In the genomic region with DNA sequence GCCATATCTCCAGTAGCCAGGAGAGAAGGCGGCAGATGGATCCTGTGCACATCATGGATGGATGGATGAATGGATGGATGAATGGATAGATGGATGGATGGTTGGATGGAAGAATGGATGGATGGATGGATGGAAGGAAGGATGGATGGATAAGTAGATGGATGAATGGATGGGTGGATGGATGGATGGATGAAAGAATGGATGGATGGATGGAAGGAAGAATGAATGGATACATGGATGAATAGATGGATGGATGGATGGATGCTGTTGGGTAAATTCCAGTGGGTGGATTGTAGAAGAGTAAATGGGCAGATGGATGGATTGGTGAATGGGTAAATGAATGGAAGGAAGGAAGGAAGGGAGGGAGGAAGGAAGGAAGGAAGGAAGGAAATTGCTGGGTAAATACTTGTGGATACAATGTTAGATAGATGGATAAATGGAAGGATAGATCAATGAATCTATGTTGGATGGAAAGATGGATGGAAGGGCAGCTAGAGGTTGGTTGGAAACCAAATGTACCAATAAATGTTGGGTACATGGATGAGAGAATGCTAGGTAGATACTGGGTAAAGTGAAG, we compare ENCODE assay signal across 24 cellular contexts. TPM values are rescaled to one million over a fixed set of nuclear protein-coding genes. Genes with fewer than 3 reads are reported as not detected.
"Had no signal": no experiment of that assay in that cellular context is flagged by ENCODE, and none has a peak within 500 bp of the region (broad histone marks: within the 10 kb centered on the region; RNA-seq: fewer than 3 reads in every experiment).

No MANE protein-coding gene starts in this region.

- H3K27ac ChIP-seq: brain microvascular endothelial cell, dorsolateral prefrontal cortex had no signal

- H3K27me3 ChIP-seq: brain microvascular endothelial cell, dorsolateral prefrontal cortex had no signal

- FAIRE-seq: astrocyte, bronchial epithelial cell, frontal cortex had no signal

- DNase-seq: activated CD4-positive, alpha-beta memory T cell treated with anti-CD3 and anti-CD28 coated beads for 36 hours; activated CD4-positive, alpha-beta T cell treated with anti-CD3 and anti-CD28 coated beads for 36 hours; activated CD4-positive, alpha-beta T cell treated with anti-CD3 and anti-CD28 coated beads, Interleukin-2, amount 10 ng/mL, durations not matched to agents 24 days and 14 days; activated CD4-positive, CD25-positive, alpha-beta regulatory T cell; activated CD4-positive, CD25-positive, alpha-beta regulatory T cell treated with anti-CD3 and anti-CD28 coated beads, Interleukin-2, amount 50 U/mL, for 72 hours; activated CD8-positive, alpha-beta memory T cell treated with anti-CD3 and anti-CD28 coated beads, Interleukin-2, amount 10 ng/mL, durations not matched to agents 7 days and 5 days; activated CD8-positive, alpha-beta memory T cell treated with anti-CD3 and anti-CD28 coated beads, Interleukin-2, amount 50 U/mL, for 4 hours; activated CD8-positive, alpha-beta T cell treated with anti-CD3 and anti-CD28 coated beads, Interleukin-2, amount 10 ng/mL, durations not matched to agents 7 days and 5 days; activated effector memory CD4-positive, alpha-beta T cell treated with anti-CD3 and anti-CD28 coated beads, Interleukin-2, amount 50 U/mL, for 16 hours; activated naive CD4-positive, alpha-beta T cell treated with anti-CD3 and anti-CD28 coated beads for 36 hours; activated naive CD8-positive, alpha-beta T cell treated with anti-CD3 and anti-CD28 coated beads, Interleukin-2, amount 10 ng/mL, durations not matched to agents 7 days and 5 days; activated T-cell treated with anti-CD3 and anti-CD28 coated beads, Interleukin-2, amount 50 U/mL, for 1 hour; activated T-cell treated with anti-CD3 and anti-CD28 coated beads, Interleukin-2, amount 50 U/mL, for 48 hours; brain microvascular endothelial cell; dorsolateral prefrontal cortex; effector memory CD4-positive, alpha-beta T cell; endodermal cell; foreskin fibroblast; T-helper 2 cell had no signal

- H3K4me3 ChIP-seq: coronary artery, dorsolateral prefrontal cortex had no signal

RNA-seq across cellular contexts. Expression of gene PTGIS, which starts 19.5 kb away (rescaled TPM):
- total RNA-seq: activated naive CD4-positive, alpha-beta T cell treated with anti-CD3 and anti-CD28 coated beads for 36 hours; epithelial cell of proximal tubule had no signal
